Comparison of ENCODE assay signal across 9 cellular contexts in genomic region chr3:101381809-101382208, GRCh38.
DNase-seq lines count a peak whose midpoint lies in the region; ATAC-seq and TF ChIP-seq lines count a peak whose summit lies in the region.
"Had no signal": no experiment of that assay in that cellular context is flagged by ENCODE, and none has a peak within 500 bp of the region (broad histone marks: within the 10 kb centered on the region; RNA-seq: fewer than 3 reads in every experiment).

No MANE protein-coding gene starts in this region.

- H3K9me3 Mint-ChIP-seq in osteocyte (ENCODE audit: unreplicated experiment), result peaks cover 21% of the 10 kb centered on the region

- ATAC-seq in PC-3 (peak; percentile 79), HG02970 (IDR thresholded peaks at IDR 0.05; ENCODE audit: low FRiP score, unreplicated experiment) (no peak)

- BruUV-seq in PC-3 (replicated peaks; lab: Mats Ljungman, UMichigan), result no TSS peak

- CTCF ChIA-PET in PC-3 (lab: Charles Lee), result interaction anchor here (0.6 to 1.4 kb wide), 7 partner anchors 112 to 628 kb away, joined by 3 to 21 read pairs (median 4); no protein-coding TSS in a partner anchor

- peaks cover 14% of the 10 kb centered on the region for H3K36me3 Mint-ChIP-seq in osteocyte (ENCODE audit: unreplicated experiment)

- H4K20me1 ChIP-seq in PC-3 (ENCODE audit: low read length), result no peaks in the 10 kb centered on the region

- H3F3A ChIP-seq in PC-3 (ENCODE audit: low read length, unreplicated experiment), result no peaks in the 10 kb centered on the region

- H3K4me1 ChIP-seq in PC-3 (ENCODE audit: insufficient read depth, low read length), result no peaks in the 10 kb centered on the region

- no peak overlapping the region for H3K4me3 Mint-ChIP-seq in osteocyte (ENCODE audit: unreplicated experiment)

- POLR2A ChIA-PET in PC-3 (lab: Charles Lee; ENCODE audit: unreplicated experiment), result interaction anchor here (0.5 kb wide), 1 partner anchor 394 kb away, joined by 6 read pairs; no protein-coding TSS in a partner anchor

- no peak overlapping the region for H3K27ac Mint-ChIP-seq in osteocyte (ENCODE audit: unreplicated experiment)

- H3K4me3 ChIP-seq in PC-3 (ENCODE audit: low read length) (no peak overlapping the region), epithelial cell of proximal tubule (ENCODE audit: low read depth, low read length) (no peak overlapping the region)

- peaks cover 12% of the 10 kb centered on the region for H3K4me1 Mint-ChIP-seq in osteocyte (ENCODE audit: unreplicated experiment)

- no peak overlapping the region for H3K9ac ChIP-seq in PC-3 (ENCODE audit: low read length)

- no peaks in the 10 kb centered on the region for H3K79me2 ChIP-seq in PC-3 (ENCODE audit: low read length)

- TF ChIP-seq CTCF in PC-3 (conservative IDR thresholded peaks at IDR 0.05; ENCODE audit: low read depth, low read length) (peak; percentile 82), epithelial cell of proximal tubule (conservative IDR thresholded peaks at IDR 0.05; ENCODE audit: low read depth, low read length) (peak; percentile 57), osteocyte (IDR thresholded peaks at IDR 0.05) (peak; percentile 55)

- no peak overlapping the region for H2AFZ ChIP-seq in PC-3 (ENCODE audit: low read length)

- H3K27ac ChIP-seq in PC-3 (ENCODE audit: low read length), result no peak overlapping the region
- H3K27ac ChIP-seq: neutrophil had no signal

- no peaks in the 10 kb centered on the region for H3K27me3 Mint-ChIP-seq in osteocyte (ENCODE audit: unreplicated experiment)

- H3K4me2 ChIP-seq in PC-3 (ENCODE audit: low read length), result no peak overlapping the region

- no peaks in the 10 kb centered on the region for H3K9me2 ChIP-seq in PC-3 (replicated peaks; ENCODE audit: low read length)

- no peaks in the 10 kb centered on the region for H3K27me3 ChIP-seq in PC-3 (ENCODE audit: low read length)
- H3K27me3 ChIP-seq: neutrophil had no signal

- DNase-seq in D341Med (ENCODE audit: low spot score) (peak; percentile 47), HuH-7 (ENCODE audit: low spot score) (peak; percentile 25), PC-3 (peak; percentile 76), epithelial cell of proximal tubule (ENCODE audit: low read depth) (peak; percentile 4), osteocyte (ENCODE audit: extremely low spot score, unreplicated experiment) (no peak), activated gamma-delta T cell treated with Interleukin-2 at 50 U/mL for 16 hours (no peak)
- DNase-seq in activated CD4-positive, CD25-positive, alpha-beta regulatory T cell treated with anti-CD3 and anti-CD28 coated beads, Interleukin-2, amount 50 U/mL, for 72 hours, result no peak

- 0 out of 2 replicates have a peak, but pooled peaks cover 6% of the 10 kb centered on the region for H3K36me3 ChIP-seq in PC-3 (ENCODE audit: low read depth, low read length)
- H3K36me3 ChIP-seq: neutrophil had no signal

- intact Hi-C loops in PC-3 (cut with micrococcal nuclease), result loop anchor here (1.0 to 10.0 kb wide), 8 partner anchors 70 to 1547 kb away; no protein-coding TSS in a partner anchor

- no peaks in the 10 kb centered on the region for H3K9me3 ChIP-seq in PC-3 (ENCODE audit: low read length)
- H3K9me3 ChIP-seq: neutrophil had no signal

Comparison
In these comparisons a context has a peak if more than half of its experiments do, and no peak if none do; other contexts are left out.
1. DNase-seq: peak in D341Med (single experiment), HuH-7 (single experiment), PC-3 (single experiment) and epithelial cell of proximal tubule (single experiment); none in osteocyte (single experiment), activated CD4-positive, CD25-positive, alpha-beta regulatory T cell treated with anti-CD3 and anti-CD28 coated beads, Interleukin-2, amount 50 U/mL, for 72 hours (single experiment) and activated gamma-delta T cell treated with Interleukin-2 at 50 U/mL for 16 hours (single experiment).
2. Peak in every context shown above with its lines, with median percentiles within 50 percentile points of each other: CTCF ChIP-seq.